ENCODE assay signal across 6 cellular contexts in the genomic region with DNA sequence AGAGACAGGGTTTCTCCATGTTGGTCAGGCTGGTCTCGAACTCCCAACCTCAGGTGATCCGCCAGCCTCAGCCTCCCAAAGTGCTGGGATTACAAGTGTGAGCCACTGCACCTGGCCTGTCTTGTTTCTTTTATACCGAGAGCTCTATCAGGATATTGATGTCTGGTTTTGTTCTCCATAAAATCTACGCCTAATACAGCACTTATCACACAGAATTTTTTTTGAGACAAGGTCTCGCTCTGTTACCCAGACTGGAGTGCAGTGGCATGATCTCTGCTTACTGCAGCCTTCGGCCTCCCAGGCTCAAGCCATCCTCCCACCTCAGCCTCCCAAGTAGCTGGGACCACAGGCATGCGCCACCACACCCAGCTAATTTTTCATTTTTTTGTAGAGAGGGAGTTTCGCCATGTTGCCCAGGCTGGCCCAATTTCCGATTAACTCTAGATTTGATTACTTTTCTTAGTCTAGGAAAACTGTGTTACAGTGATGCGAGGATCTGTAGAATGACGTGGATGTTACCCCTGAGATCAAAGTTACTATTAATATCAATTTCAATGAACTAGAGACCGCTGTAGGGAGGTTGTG. TPM values are rescaled to one million over a fixed set of nuclear protein-coding genes. Genes with fewer than 3 reads are reported as not detected.
A peak's percentile ranks its signal among the peaks of the same experiment; 100 is the strongest.
DNase-seq lines count a peak whose midpoint lies in the region; ATAC-seq, FAIRE-seq and TF ChIP-seq lines count a peak whose summit lies in the region.
"Not testable (repeated sequence)": the region's sequence is repeated elsewhere in the genome, so short reads cannot be mapped to it uniquely, and the experiment has no call there.

No MANE protein-coding gene starts in this region.

- not testable (repeated sequence) for DNase-seq in Peyer's patch; astrocyte (ENCODE audit: low read depth); Right ventricle myocardium inferior (ENCODE audit: missing footprints); nephron progenitor cell; tibial artery

- not testable (repeated sequence) for H4K20me1 ChIP-seq in astrocyte (ENCODE audit: insufficient read depth, low read length)

- H3K4me3 ChIP-seq in Peyer's patch, result peak overlapping the region; percentile 73 to 92 (median 88)
- peak overlapping the region; percentile 85 for H3K4me3 ChIP-seq in astrocyte (ENCODE audit: insufficient read depth, low read depth, low read length)
- peak overlapping the region; percentile 67 to 90 for H3K4me3 ChIP-seq in tibial artery

- H3K27me3 ChIP-seq in Peyer's patch; astrocyte (ENCODE audit: insufficient read depth, low read length); tibial artery: not testable (repeated sequence)

- ATAC-seq in GM19023 (IDR thresholded peaks at IDR 0.05; ENCODE audit: unreplicated experiment) (peak; percentile 6), Right ventricle myocardium inferior (peak; percentile 6)

- peaks cover 16% of the 10 kb centered on the region for H3K4me1 Mint-ChIP-seq in astrocyte (ENCODE audit: low read depth, unreplicated experiment)
- H3K4me1 Mint-ChIP-seq in nephron progenitor cell, result peaks cover 43% of the 10 kb centered on the region

- not testable (repeated sequence) for H3K36me3 ChIP-seq in Peyer's patch, tibial artery
- peaks cover 15% of the 10 kb centered on the region for H3K36me3 ChIP-seq in astrocyte (ENCODE audit: insufficient read depth, low read length)

- H3K9me3 ChIP-seq in Peyer's patch; astrocyte (ENCODE audit: insufficient read depth, low read depth, low read length); tibial artery: not testable (repeated sequence)

- peak overlapping the region; percentile 97 for H2AFZ ChIP-seq in astrocyte (ENCODE audit: low read depth, low read length)

- TF ChIP-seq CTCF in Peyer's patch (IDR thresholded peaks at IDR 0.05); astrocyte (IDR thresholded peaks at IDR 0.05; ENCODE audit: insufficient read depth, low read depth, low read length); nephron progenitor cell (IDR thresholded peaks at IDR 0.05); tibial artery (IDR thresholded peaks at IDR 0.05): not testable (repeated sequence)

- not testable (repeated sequence) for TF ChIP-seq POLR2A in Peyer's patch (IDR thresholded peaks at IDR 0.05)

- not testable (repeated sequence) for H3K27me3 Mint-ChIP-seq in astrocyte (ENCODE audit: low read depth, unreplicated experiment); nephron progenitor cell (ENCODE audit: low read depth, poor library complexity)

- H3K79me2 ChIP-seq in astrocyte (ENCODE audit: insufficient read depth, low read length), result peaks cover 28% of the 10 kb centered on the region

- peak overlapping the region; percentile 95 for H3K4me3 Mint-ChIP-seq in astrocyte (ENCODE audit: unreplicated experiment)
- H3K4me3 Mint-ChIP-seq in nephron progenitor cell, result peak overlapping the region; percentile 94

- H3K27ac ChIP-seq in Peyer's patch (peak overlapping the region; percentile 68 to 92 (median 82)), astrocyte (ENCODE audit: low read depth, low read length) (peak overlapping the region; percentile 82), tibial artery (peak overlapping the region; percentile 77 to 81)

- H3K4me1 ChIP-seq in Peyer's patch (peaks cover 0 to 19% (median 6%) of the 10 kb centered on the region in 4 donors), astrocyte (ENCODE audit: insufficient read depth, low read length) (peaks cover 13% of the 10 kb centered on the region)
- not testable (repeated sequence) for H3K4me1 ChIP-seq in tibial artery

- intact Hi-C loops in Right ventricle myocardium inferior (cut with DNase I) (loop anchor here (5.0 to 10.0 kb wide), 3 partner anchors 38 to 434 kb away; a partner anchor contains a TSS), tibial artery (cut with DNase I; ENCODE audit: low total_unique reads) (loop anchor here (5.0 to 10.0 kb wide), 2 partner anchors 38 to 264 kb away; no protein-coding TSS in a partner anchor)

- peak overlapping the region; percentile 95 for H3K4me2 ChIP-seq in astrocyte (ENCODE audit: low read length)

- not testable (repeated sequence) for H3K36me3 Mint-ChIP-seq in astrocyte (ENCODE audit: low read depth, unreplicated experiment)
- peaks cover 26% of the 10 kb centered on the region for H3K36me3 Mint-ChIP-seq in nephron progenitor cell (ENCODE audit: low read depth)

- not testable (repeated sequence) for FAIRE-seq in astrocyte (lab: Jason Lieb, UNC)

- H3K27ac Mint-ChIP-seq in astrocyte (ENCODE audit: unreplicated experiment) (peak overlapping the region; percentile 99), nephron progenitor cell (peak overlapping the region; percentile 89)

- peak overlapping the region; percentile 95 for H3K9ac ChIP-seq in astrocyte (ENCODE audit: low read length)

- not testable (repeated sequence) for H3K9me3 Mint-ChIP-seq in astrocyte (ENCODE audit: unreplicated experiment); nephron progenitor cell

RNA-seq across cellular contexts. Expression of a gene that starts 0.5 kb away (rescaled TPM):
- 100 to 1,000 TPM in 1 of 4 donors, 10 to 100 TPM in 3; 30.3 to 114 (median 52.9) TPM for total RNA-seq in Peyer's patch
- 169 and 182 TPM in 2 replicates for total RNA-seq in astrocyte
- 110 TPM for total RNA-seq in Right ventricle myocardium inferior

RNA-seq across cellular contexts. Expression of a gene that starts 7.2 kb away (rescaled TPM):
- total RNA-seq in Peyer's patch (100 to 1,000 TPM in 1 of 4 donors, 10 to 100 TPM in 3; 63.0 to 116 (median 82.9) TPM), astrocyte (911 and 1,063 TPM in 2 replicates), Right ventricle myocardium inferior (26.0 TPM)

RNA-seq across cellular contexts. Expression of a gene that starts 13.9 kb away (rescaled TPM):
- 100 to 1,000 TPM in 3 of 4 donors, 10 to 100 TPM in 1; 30.5 to 787 (median 367) TPM for total RNA-seq in Peyer's patch
- total RNA-seq in astrocyte, result 13.3 and 14.3 TPM in 2 replicates
- 5.8 TPM for total RNA-seq in Right ventricle myocardium inferior

RNA-seq across cellular contexts. Expression of a gene that starts 42.4 kb away (rescaled TPM):
- total RNA-seq in Peyer's patch (100 to 1,000 TPM in 3 of 4 donors, 10 to 100 TPM in 1; 69.3 to 250 (median 221) TPM), astrocyte (142 and 157 TPM in 2 replicates), Right ventricle myocardium inferior (59.2 TPM)

RNA-seq across cellular contexts. Expression of a gene that starts 53.9 kb away (rescaled TPM):
- total RNA-seq in Peyer's patch (1 to 10 TPM in 3 of 4 donors, under 1 TPM in 1; 0.57 to 2.1 (median 1.4) TPM), astrocyte (0.48 and 0.79 TPM in 2 replicates), Right ventricle myocardium inferior (not detected)
